In the genomic region with DNA sequence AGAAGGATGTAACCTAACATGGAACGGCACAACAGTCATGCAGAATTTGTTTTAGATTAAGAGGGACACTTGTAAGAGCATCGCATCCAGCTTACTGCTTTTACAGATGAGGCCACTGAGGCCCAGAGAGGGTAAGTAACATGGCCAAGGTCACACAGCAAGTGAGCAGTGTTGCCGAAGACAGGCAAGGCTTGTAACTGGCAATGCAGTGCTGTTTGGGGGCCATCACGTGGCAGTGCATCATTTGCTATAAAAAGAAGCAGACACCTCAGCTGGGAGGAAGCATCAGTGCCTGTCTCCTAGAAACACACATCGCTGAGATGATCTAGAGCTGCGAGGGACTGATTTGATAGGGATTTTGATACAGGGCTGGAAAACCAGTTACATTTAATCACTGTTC, we compare ENCODE assay signal across 15 cellular contexts.
"Had no signal": no experiment of that assay in that cellular context is flagged by ENCODE, and none has a peak within 500 bp of the region (broad histone marks: within the 10 kb centered on the region; RNA-seq: fewer than 3 reads in every experiment).

No MANE protein-coding gene starts in this region.

- H3K9me3 ChIP-seq: breast epithelium, esophagus muscularis mucosa, tibial artery, uterus had no signal

- H3K4me1 ChIP-seq: breast epithelium, parathyroid adenoma, uterus had no signal

- H2AFZ ChIP-seq: parathyroid adenoma had no signal

- H3K27ac Mint-ChIP-seq: activated naive CD8-positive, alpha-beta T cell treated with anti-CD3 and anti-CD28 coated beads, Interleukin-2, amount 10 ng/mL, durations not matched to agents 7 days and 5 days; immature natural killer cell; stimulated activated effector memory CD8-positive, alpha-beta T cell treated with anti-CD3 and anti-CD28 coated beads, Interleukin-12 subunit alpha, Interleukin-12 subunit beta, amount 100 ng/mL, for 72 hours had no signal

- H3K4me1 Mint-ChIP-seq: immature natural killer cell; stimulated activated effector memory CD8-positive, alpha-beta T cell treated with anti-CD3 and anti-CD28 coated beads, Interleukin-12 subunit alpha, Interleukin-12 subunit beta, amount 100 ng/mL, for 72 hours had no signal

- H3K79me2 ChIP-seq: parathyroid adenoma had no signal

- H3K9ac ChIP-seq: parathyroid adenoma had no signal

- ATAC-seq: activated T-cell treated with anti-CD3 and anti-CD28 coated beads, Interleukin-2, amount 50 U/mL, for 4 hours; left lobe of liver; stimulated activated effector memory CD8-positive, alpha-beta T cell treated with anti-CD3 and anti-CD28 coated beads, Interleukin-12 subunit alpha, Interleukin-12 subunit beta, amount 100 ng/mL, for 72 hours had no signal

- H3K27me3 ChIP-seq: breast epithelium, esophagus muscularis mucosa, uterus had no signal

- H3K36me3 ChIP-seq: breast epithelium, esophagus muscularis mucosa, tibial artery, uterus had no signal

- H3K27ac ChIP-seq: breast epithelium, esophagus muscularis mucosa, parathyroid adenoma, tibial artery, uterus had no signal

- H3K4me3 ChIP-seq: breast epithelium, esophagus muscularis mucosa, tibial artery, uterus had no signal

- DNase-seq: activated gamma-delta T cell; activated naive CD8-positive, alpha-beta T cell treated with anti-CD3 and anti-CD28 coated beads, Interleukin-2, amount 10 ng/mL, durations not matched to agents 7 days and 5 days; activated T-cell treated with anti-CD3 and anti-CD28 coated beads, Interleukin-2, amount 50 U/mL, for 4 hours; aorta; immature natural killer cell; mesenchymal stem cell; T-helper 2 cell; tibial artery; uterus had no signal

- H3K9me3 Mint-ChIP-seq: activated T-cell treated with anti-CD3 and anti-CD28 coated beads, Interleukin-2, amount 50 U/mL, for 4 hours; immature natural killer cell; stimulated activated effector memory CD8-positive, alpha-beta T cell treated with anti-CD3 and anti-CD28 coated beads, Interleukin-12 subunit alpha, Interleukin-12 subunit beta, amount 100 ng/mL, for 72 hours had no signal

- H3K36me3 Mint-ChIP-seq: activated naive CD8-positive, alpha-beta T cell treated with anti-CD3 and anti-CD28 coated beads, Interleukin-2, amount 10 ng/mL, durations not matched to agents 7 days and 5 days; immature natural killer cell; stimulated activated effector memory CD8-positive, alpha-beta T cell treated with anti-CD3 and anti-CD28 coated beads, Interleukin-12 subunit alpha, Interleukin-12 subunit beta, amount 100 ng/mL, for 72 hours had no signal

- H3K4me3 Mint-ChIP-seq: activated naive CD8-positive, alpha-beta T cell treated with anti-CD3 and anti-CD28 coated beads, Interleukin-2, amount 10 ng/mL, durations not matched to agents 7 days and 5 days; activated T-cell treated with anti-CD3 and anti-CD28 coated beads, Interleukin-2, amount 50 U/mL, for 4 hours; immature natural killer cell; neural crest cell; stimulated activated effector memory CD8-positive, alpha-beta T cell treated with anti-CD3 and anti-CD28 coated beads, Interleukin-12 subunit alpha, Interleukin-12 subunit beta, amount 100 ng/mL, for 72 hours had no signal
